1 cellular context compared by ENCODE assay signal in the genomic region with DNA sequence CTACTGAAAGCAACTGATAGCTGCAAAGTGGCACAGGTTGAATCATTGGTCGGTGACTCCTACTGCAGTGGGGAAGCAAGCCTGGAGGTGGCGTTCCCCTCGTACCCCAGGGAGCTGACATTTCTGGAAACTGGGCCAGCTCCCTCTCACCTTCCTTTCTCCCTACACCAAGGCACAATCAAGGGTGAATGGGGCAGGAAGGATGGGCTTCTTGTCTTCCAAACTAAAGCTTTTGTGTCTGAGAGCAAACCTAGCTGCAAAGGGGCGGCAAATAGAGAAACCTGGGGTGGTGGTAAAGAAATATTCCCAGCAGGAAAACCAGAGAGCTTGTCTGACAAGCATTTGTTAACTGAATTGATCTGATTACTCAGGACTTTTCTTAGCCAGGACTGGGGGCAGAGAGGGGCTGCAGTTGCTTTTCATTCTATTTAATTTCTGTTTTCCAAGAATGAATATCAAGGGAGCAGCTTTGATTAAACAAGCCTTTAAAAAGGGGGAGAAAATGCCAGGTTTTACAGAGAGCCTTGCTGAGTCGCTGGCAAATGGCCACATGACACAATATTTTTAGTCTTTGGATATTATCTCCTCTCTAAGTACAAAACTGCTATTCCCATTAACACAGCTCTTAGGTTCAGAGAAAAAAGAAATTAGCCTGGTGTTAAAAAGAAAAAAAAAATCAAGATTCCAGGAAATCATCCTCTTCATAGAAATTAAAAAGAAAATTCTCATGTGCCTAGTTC.
TF ChIP-seq lines count a peak whose summit lies in the region.

No MANE protein-coding gene starts in this region.

TF ChIP-seq in H1, 55 proteins besides CTCF, POLR2A, EP300 and RAD21:
- TF ChIP-seq, protein P1, sequence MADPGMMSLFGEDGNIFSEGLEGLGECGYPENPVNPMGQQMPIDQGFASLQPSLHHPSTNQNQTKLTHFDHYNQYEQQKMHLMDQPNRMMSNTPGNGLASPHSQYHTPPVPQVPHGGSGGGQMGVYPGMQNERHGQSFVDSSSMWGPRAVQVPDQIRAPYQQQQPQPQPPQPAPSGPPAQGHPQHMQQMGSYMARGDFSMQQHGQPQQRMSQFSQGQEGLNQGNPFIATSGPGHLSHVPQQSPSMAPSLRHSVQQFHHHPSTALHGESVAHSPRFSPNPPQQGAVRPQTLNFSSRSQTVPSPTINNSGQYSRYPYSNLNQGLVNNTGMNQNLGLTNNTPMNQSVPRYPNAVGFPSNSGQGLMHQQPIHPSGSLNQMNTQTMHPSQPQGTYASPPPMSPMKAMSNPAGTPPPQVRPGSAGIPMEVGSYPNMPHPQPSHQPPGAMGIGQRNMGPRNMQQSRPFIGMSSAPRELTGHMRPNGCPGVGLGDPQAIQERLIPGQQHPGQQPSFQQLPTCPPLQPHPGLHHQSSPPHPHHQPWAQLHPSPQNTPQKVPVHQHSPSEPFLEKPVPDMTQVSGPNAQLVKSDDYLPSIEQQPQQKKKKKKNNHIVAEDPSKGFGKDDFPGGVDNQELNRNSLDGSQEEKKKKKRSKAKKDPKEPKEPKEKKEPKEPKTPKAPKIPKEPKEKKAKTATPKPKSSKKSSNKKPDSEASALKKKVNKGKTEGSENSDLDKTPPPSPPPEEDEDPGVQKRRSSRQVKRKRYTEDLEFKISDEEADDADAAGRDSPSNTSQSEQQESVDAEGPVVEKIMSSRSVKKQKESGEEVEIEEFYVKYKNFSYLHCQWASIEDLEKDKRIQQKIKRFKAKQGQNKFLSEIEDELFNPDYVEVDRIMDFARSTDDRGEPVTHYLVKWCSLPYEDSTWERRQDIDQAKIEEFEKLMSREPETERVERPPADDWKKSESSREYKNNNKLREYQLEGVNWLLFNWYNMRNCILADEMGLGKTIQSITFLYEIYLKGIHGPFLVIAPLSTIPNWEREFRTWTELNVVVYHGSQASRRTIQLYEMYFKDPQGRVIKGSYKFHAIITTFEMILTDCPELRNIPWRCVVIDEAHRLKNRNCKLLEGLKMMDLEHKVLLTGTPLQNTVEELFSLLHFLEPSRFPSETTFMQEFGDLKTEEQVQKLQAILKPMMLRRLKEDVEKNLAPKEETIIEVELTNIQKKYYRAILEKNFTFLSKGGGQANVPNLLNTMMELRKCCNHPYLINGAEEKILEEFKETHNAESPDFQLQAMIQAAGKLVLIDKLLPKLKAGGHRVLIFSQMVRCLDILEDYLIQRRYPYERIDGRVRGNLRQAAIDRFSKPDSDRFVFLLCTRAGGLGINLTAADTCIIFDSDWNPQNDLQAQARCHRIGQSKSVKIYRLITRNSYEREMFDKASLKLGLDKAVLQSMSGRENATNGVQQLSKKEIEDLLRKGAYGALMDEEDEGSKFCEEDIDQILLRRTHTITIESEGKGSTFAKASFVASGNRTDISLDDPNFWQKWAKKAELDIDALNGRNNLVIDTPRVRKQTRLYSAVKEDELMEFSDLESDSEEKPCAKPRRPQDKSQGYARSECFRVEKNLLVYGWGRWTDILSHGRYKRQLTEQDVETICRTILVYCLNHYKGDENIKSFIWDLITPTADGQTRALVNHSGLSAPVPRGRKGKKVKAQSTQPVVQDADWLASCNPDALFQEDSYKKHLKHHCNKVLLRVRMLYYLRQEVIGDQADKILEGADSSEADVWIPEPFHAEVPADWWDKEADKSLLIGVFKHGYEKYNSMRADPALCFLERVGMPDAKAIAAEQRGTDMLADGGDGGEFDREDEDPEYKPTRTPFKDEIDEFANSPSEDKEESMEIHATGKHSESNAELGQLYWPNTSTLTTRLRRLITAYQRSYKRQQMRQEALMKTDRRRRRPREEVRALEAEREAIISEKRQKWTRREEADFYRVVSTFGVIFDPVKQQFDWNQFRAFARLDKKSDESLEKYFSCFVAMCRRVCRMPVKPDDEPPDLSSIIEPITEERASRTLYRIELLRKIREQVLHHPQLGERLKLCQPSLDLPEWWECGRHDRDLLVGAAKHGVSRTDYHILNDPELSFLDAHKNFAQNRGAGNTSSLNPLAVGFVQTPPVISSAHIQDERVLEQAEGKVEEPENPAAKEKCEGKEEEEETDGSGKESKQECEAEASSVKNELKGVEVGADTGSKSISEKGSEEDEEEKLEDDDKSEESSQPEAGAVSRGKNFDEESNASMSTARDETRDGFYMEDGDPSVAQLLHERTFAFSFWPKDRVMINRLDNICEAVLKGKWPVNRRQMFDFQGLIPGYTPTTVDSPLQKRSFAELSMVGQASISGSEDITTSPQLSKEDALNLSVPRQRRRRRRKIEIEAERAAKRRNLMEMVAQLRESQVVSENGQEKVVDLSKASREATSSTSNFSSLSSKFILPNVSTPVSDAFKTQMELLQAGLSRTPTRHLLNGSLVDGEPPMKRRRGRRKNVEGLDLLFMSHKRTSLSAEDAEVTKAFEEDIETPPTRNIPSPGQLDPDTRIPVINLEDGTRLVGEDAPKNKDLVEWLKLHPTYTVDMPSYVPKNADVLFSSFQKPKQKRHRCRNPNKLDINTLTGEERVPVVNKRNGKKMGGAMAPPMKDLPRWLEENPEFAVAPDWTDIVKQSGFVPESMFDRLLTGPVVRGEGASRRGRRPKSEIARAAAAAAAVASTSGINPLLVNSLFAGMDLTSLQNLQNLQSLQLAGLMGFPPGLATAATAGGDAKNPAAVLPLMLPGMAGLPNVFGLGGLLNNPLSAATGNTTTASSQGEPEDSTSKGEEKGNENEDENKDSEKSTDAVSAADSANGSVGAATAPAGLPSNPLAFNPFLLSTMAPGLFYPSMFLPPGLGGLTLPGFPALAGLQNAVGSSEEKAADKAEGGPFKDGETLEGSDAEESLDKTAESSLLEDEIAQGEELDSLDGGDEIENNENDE (IDR thresholded peaks at IDR 0.05; ENCODE audit: insufficient replicate concordance, low read length): peak; percentile 23
- TF ChIP-seq EZH2 (IDR thresholded peaks at IDR 0.05; ENCODE audit: low read depth, low read length, severe bottlenecking) (no peak), TBP (IDR thresholded peaks at IDR 0.05; ENCODE audit: low read depth, low read length) (peak; percentile 37; the same call in 1 of the 2 replicates), CTBP2 (IDR thresholded peaks at IDR 0.05; ENCODE audit: borderline replicate concordance, insufficient read depth, insufficient read length, low read length) (no peak), SP1 (IDR thresholded peaks at IDR 0.05; ENCODE audit: low read depth, low read length) (peak; percentile 64; the same call in 1 of the 2 replicates), SP4 (IDR thresholded peaks at IDR 0.05; ENCODE audit: low read length) (no peak), NANOG (IDR thresholded peaks at IDR 0.05; ENCODE audit: insufficient read depth, low read depth, low read length, poor library complexity, severe bottlenecking) (peak; percentile 78), HDAC2 (IDR thresholded peaks at IDR 0.05; ENCODE audit: borderline replicate concordance in 1 of 2, low read depth in 2 of 2, low read length in 2 of 2) (peak in 1 of 2 experiments; percentile 55; a peak in 1 of 4 replicates), YY1 (IDR thresholded peaks at IDR 0.05; ENCODE audit: low read depth, low read length) (peak; percentile 33; the same call in 1 of the 2 replicates), USF2 (IDR thresholded peaks at IDR 0.05; ENCODE audit: low read length) (peak; percentile 11; the same call in 1 of the 2 replicates), TAF7 (optimal IDR thresholded peaks at IDR 0.05; ENCODE audit: borderline replicate concordance, low read depth, low read length) (peak; percentile 26), BCL11A (IDR thresholded peaks at IDR 0.05; ENCODE audit: low read depth in 2 of 2, low read length in 2 of 2) (no peak), JUND (IDR thresholded peaks at IDR 0.05; ENCODE audit: low read length) (peak; percentile 50; the same call in 1 of the 2 replicates)
